In genomic region chr14:69642334-69642865, GRCh38 we compare ENCODE assay signal across 7 cellular contexts. TPM values are rescaled to one million over a fixed set of nuclear protein-coding genes. Genes with fewer than 3 reads are reported as not detected.
DNase-seq lines count a peak whose midpoint lies in the region; ATAC-seq, FAIRE-seq and TF ChIP-seq lines count a peak whose summit lies in the region.
"Not testable (repeated sequence)": the region's sequence is repeated elsewhere in the genome, so short reads cannot be mapped to it uniquely, and the experiment has no call there.

No MANE protein-coding gene starts in this region.

- not testable (repeated sequence) for H3K27me3 Mint-ChIP-seq in CD4-positive, alpha-beta memory T cell; activated CD8-positive, alpha-beta memory T cell treated with anti-CD3 and anti-CD28 coated beads, Interleukin-2, amount 10 ng/mL, durations not matched to agents 7 days and 5 days; activated naive CD8-positive, alpha-beta T cell

- not testable (repeated sequence) for H3K4me2 ChIP-seq in OCI-LY3 (ENCODE audit: low read length)

- not testable (repeated sequence) for TF ChIP-seq CTCF in OCI-LY3 (IDR thresholded peaks at IDR 0.05; ENCODE audit: low read depth, low read length); left ventricle myocardium inferior (IDR thresholded peaks at IDR 0.05; ENCODE audit: borderline replicate concordance); pancreas (IDR thresholded peaks at IDR 0.05)

- peaks cover 61 to 86% (median 71%) of the 10 kb centered on the region in 4 donors for H3K4me1 Mint-ChIP-seq in CD4-positive, alpha-beta memory T cell
- peaks cover 66% of the 10 kb centered on the region for H3K4me1 Mint-ChIP-seq in activated CD8-positive, alpha-beta memory T cell treated with anti-CD3 and anti-CD28 coated beads, Interleukin-2, amount 10 ng/mL, durations not matched to agents 7 days and 5 days
- peaks cover 78% of the 10 kb centered on the region for H3K4me1 Mint-ChIP-seq in activated naive CD8-positive, alpha-beta T cell (ENCODE audit: low read depth)

- peaks cover 65% of the 10 kb centered on the region for H3K4me1 ChIP-seq in CD4-positive, alpha-beta memory T cell (ENCODE audit: insufficient read depth, low read length)
- H3K4me1 ChIP-seq in OCI-LY3 (ENCODE audit: low read length) (peaks cover 43% of the 10 kb centered on the region), left ventricle myocardium inferior (peaks cover 73% of the 10 kb centered on the region), pancreas (peaks cover 25 to 58% (median 26%) of the 10 kb centered on the region in 3 donors)

- intact Hi-C loops in CD4-positive, alpha-beta memory T cell (cut with micrococcal nuclease): loop anchor here (2.0 kb wide), 1 partner anchor 18 kb away; no protein-coding TSS in a partner anchor
- intact Hi-C loops in left ventricle myocardium inferior (cut with micrococcal nuclease); pancreas (cut with DNase I): not testable (repeated sequence)

- not testable (repeated sequence) for ATAC-seq in activated CD8-positive, alpha-beta memory T cell treated with anti-CD3 and anti-CD28 coated beads, Interleukin-2, amount 10 ng/mL, durations not matched to agents 7 days and 5 days; pancreas

- WGBS in pancreas, 2 donors: 51 to 62% methylated on average over 6 of the region's 6 CpGs

- H3K9ac ChIP-seq in OCI-LY3 (ENCODE audit: low read length): not testable (repeated sequence)

- H4K20me1 ChIP-seq in OCI-LY3 (ENCODE audit: insufficient read depth, low read length): not testable (repeated sequence)

- not testable (repeated sequence) for FAIRE-seq in pancreas (lab: Jason Lieb, UNC)

- peak overlapping the region in 4 of 7 donors; percentile 30 to 49 (median 41) for H3K27ac Mint-ChIP-seq in CD4-positive, alpha-beta memory T cell
- peak overlapping the region; percentile 19 for H3K27ac Mint-ChIP-seq in activated CD8-positive, alpha-beta memory T cell treated with anti-CD3 and anti-CD28 coated beads, Interleukin-2, amount 10 ng/mL, durations not matched to agents 7 days and 5 days
- H3K27ac Mint-ChIP-seq in activated naive CD8-positive, alpha-beta T cell: peak overlapping the region; percentile 87

- H3K9me3 ChIP-seq in CD4-positive, alpha-beta memory T cell (ENCODE audit: control insufficient read depth in 1 of 2, low read length in 2 of 2); left ventricle myocardium inferior (replicated peaks); pancreas: not testable (repeated sequence)
- H3K9me3 ChIP-seq in OCI-LY3 (ENCODE audit: insufficient read depth, low read length): peaks cover 25% of the 10 kb centered on the region

- POLR2A ChIA-PET in CD4-positive, alpha-beta memory T cell (lab: Charles Lee; ENCODE audit: partially characterized antibody): not testable (repeated sequence)

- H3K4me3 Mint-ChIP-seq in CD4-positive, alpha-beta memory T cell: peak overlapping the region in 3 of 8 donors; percentile 4 to 47 (median 13)
- not testable (repeated sequence) for H3K4me3 Mint-ChIP-seq in activated CD8-positive, alpha-beta memory T cell treated with anti-CD3 and anti-CD28 coated beads, Interleukin-2, amount 10 ng/mL, durations not matched to agents 7 days and 5 days
- peak overlapping the region; percentile 53 for H3K4me3 Mint-ChIP-seq in activated naive CD8-positive, alpha-beta T cell

- DNase-seq in CD4-positive, alpha-beta memory T cell; activated CD8-positive, alpha-beta memory T cell treated with anti-CD3 and anti-CD28 coated beads, Interleukin-2, amount 10 ng/mL, durations not matched to agents 7 days and 5 days; left ventricle myocardium inferior; pancreas: not testable (repeated sequence)
- DNase-seq in stimulated activated CD4-positive, alpha-beta T cell treated with anti-CD3 and anti-CD28 coated beads, Interleukin-4, amount 100 ng/mL, for 4 hours: peak; percentile 43 to 47

- not testable (repeated sequence) for H3K27me3 ChIP-seq in CD4-positive, alpha-beta memory T cell (ENCODE audit: insufficient read depth, low read length); OCI-LY3 (ENCODE audit: low read depth, low read length); left ventricle myocardium inferior (ENCODE audit: low read depth); pancreas

- H3K4me3 ChIP-seq in CD4-positive, alpha-beta memory T cell (ENCODE audit: low read length in 2 of 2); OCI-LY3 (ENCODE audit: low read length); left ventricle myocardium inferior; pancreas: not testable (repeated sequence)

- not testable (repeated sequence) for H3K27ac ChIP-seq in CD4-positive, alpha-beta memory T cell (ENCODE audit: low read depth, low read length)
- H3K27ac ChIP-seq in OCI-LY3 (ENCODE audit: low read length) (peak overlapping the region; percentile 71), left ventricle myocardium inferior (replicated peaks) (peak overlapping the region; percentile 51), pancreas (peak overlapping the region; percentile 27 to 89 (median 77))

- H3K36me3 Mint-ChIP-seq in CD4-positive, alpha-beta memory T cell: peaks cover 29 to 37% of the 10 kb centered on the region in 2 donors
- H3K36me3 Mint-ChIP-seq in activated CD8-positive, alpha-beta memory T cell treated with anti-CD3 and anti-CD28 coated beads, Interleukin-2, amount 10 ng/mL, durations not matched to agents 7 days and 5 days: peaks cover 61% of the 10 kb centered on the region
- peaks cover 19% of the 10 kb centered on the region for H3K36me3 Mint-ChIP-seq in activated naive CD8-positive, alpha-beta T cell

- H2AFZ ChIP-seq in OCI-LY3 (ENCODE audit: low read depth, low read length): not testable (repeated sequence)

- peaks cover 3 to 28% (median 10%) of the 10 kb centered on the region in 8 donors for H3K9me3 Mint-ChIP-seq in CD4-positive, alpha-beta memory T cell
- peaks cover 13% of the 10 kb centered on the region for H3K9me3 Mint-ChIP-seq in activated CD8-positive, alpha-beta memory T cell treated with anti-CD3 and anti-CD28 coated beads, Interleukin-2, amount 10 ng/mL, durations not matched to agents 7 days and 5 days (ENCODE audit: low read depth)
- not testable (repeated sequence) for H3K9me3 Mint-ChIP-seq in activated naive CD8-positive, alpha-beta T cell (ENCODE audit: low read depth)

- not testable (repeated sequence) for H3K36me3 ChIP-seq in CD4-positive, alpha-beta memory T cell (ENCODE audit: insufficient read depth, low read length); left ventricle myocardium inferior; pancreas
- peaks cover 37% of the 10 kb centered on the region for H3K36me3 ChIP-seq in OCI-LY3 (replicated peaks; ENCODE audit: low read depth, low read length)

- CTCF ChIA-PET in CD4-positive, alpha-beta memory T cell (lab: Charles Lee; ENCODE audit: partially characterized antibody): interaction anchor here (0.6 to 1.0 kb wide), 2 partner anchors 27 to 87 kb away, joined by 3 to 4 read pairs; no protein-coding TSS in a partner anchor
- CTCF ChIA-PET in activated CD8-positive, alpha-beta memory T cell treated with anti-CD3 and anti-CD28 coated beads, Interleukin-2, amount 10 ng/mL, durations not matched to agents 7 days and 5 days (lab: Charles Lee): not testable (repeated sequence)

- peaks cover 83% of the 10 kb centered on the region for H3K79me2 ChIP-seq in OCI-LY3 (ENCODE audit: low read length)

RNA-seq across cellular contexts. Expression of gene SUSD6, which starts 31.0 kb away (rescaled TPM):
- total RNA-seq in CD4-positive, alpha-beta memory T cell: 10 to 100 TPM; 61.5 to 62.0 TPM
- 10 to 100 TPM in 1 of 2 donors, 1 to 10 TPM in 1; 4.8 to 10.8 TPM for polyA plus RNA-seq in CD4-positive, alpha-beta memory T cell
- total RNA-seq in activated CD8-positive, alpha-beta memory T cell treated with anti-CD3 and anti-CD28 coated beads, Interleukin-2, amount 10 ng/mL, durations not matched to agents 7 days and 5 days: 10 to 100 TPM; 62.9 to 66.4 TPM
- total RNA-seq in left ventricle myocardium inferior: 23.9 TPM
- 10 to 100 TPM; 17.8 to 41.9 (median 22.8) TPM for total RNA-seq in pancreas
- polyA plus RNA-seq in pancreas: 10 to 100 TPM in 1 of 2 donors, 1 to 10 TPM in 1; 8.9 to 12.2 TPM

Comparison
In these comparisons a context has a peak if more than half of its experiments do, and no peak if none do; other contexts are left out.
1. H3K27ac Mint-ChIP-seq: peak in every context shown above with its lines; median percentile 87 in activated naive CD8-positive, alpha-beta T cell; 41 in CD4-positive, alpha-beta memory T cell; 19 in activated CD8-positive, alpha-beta memory T cell treated with anti-CD3 and anti-CD28 coated beads, Interleukin-2, amount 10 ng/mL, durations not matched to agents 7 days and 5 days.